ENCODE assay signal across 12 cellular contexts in genomic region chr17:65564793-65565192, GRCh38. TPM values are rescaled to one million over a fixed set of nuclear protein-coding genes. Genes with fewer than 3 reads are reported as not detected.
DNase-seq lines count a peak whose midpoint lies in the region; ATAC-seq, FAIRE-seq and TF ChIP-seq lines count a peak whose summit lies in the region.
"Had no signal": no experiment of that assay in that cellular context is flagged by ENCODE, and none has a peak within 500 bp of the region (broad histone marks: within the 10 kb centered on the region; RNA-seq: fewer than 3 reads in every experiment).

No MANE protein-coding gene starts in this region.

- H3K9ac ChIP-seq in SK-N-SH (no peak overlapping the region), astrocyte (ENCODE audit: low read length) (no peak overlapping the region)

- no peaks in the 10 kb centered on the region for H4K20me1 ChIP-seq in SK-N-SH (ENCODE audit: insufficient read depth)
- H4K20me1 ChIP-seq in astrocyte (ENCODE audit: insufficient read depth, low read length): no peaks in the 10 kb centered on the region

- no peak; the same call in 2 of the 3 replicates for ATAC-seq in SK-N-SH treated with all-trans-retinoic acid at 6 μM for 48 hours
- ATAC-seq in naive thymus-derived CD8-positive, alpha-beta T cell: no peak
- no peak for ATAC-seq in stimulated activated naive CD8-positive, alpha-beta T cell treated with anti-CD3 and anti-CD28 coated beads, Interleukin-15, Interleukin-2, amounts not matched to agents 100 U/mL and 50 U/mL, for 24 hours
- no peak for ATAC-seq in CD8-positive, alpha-beta T cell
- ATAC-seq: A549 had no signal

- H3K27me3 Mint-ChIP-seq in astrocyte (ENCODE audit: low read depth, unreplicated experiment): no peaks in the 10 kb centered on the region
- peaks cover 0 to 3% (median 0%) of the 10 kb centered on the region in 5 donors for H3K27me3 Mint-ChIP-seq in naive thymus-derived CD8-positive, alpha-beta T cell
- no peaks in the 10 kb centered on the region for H3K27me3 Mint-ChIP-seq in CD8-positive, alpha-beta T cell (ENCODE audit: low read depth)

- H3K27ac Mint-ChIP-seq in astrocyte (ENCODE audit: unreplicated experiment): no peak overlapping the region
- H3K27ac Mint-ChIP-seq in naive thymus-derived CD8-positive, alpha-beta T cell: peak overlapping the region in 2 of 10 donors; percentile 17 to 75
- no peak overlapping the region for H3K27ac Mint-ChIP-seq in CD8-positive, alpha-beta T cell

- TF ChIP-seq POLR2A in uterus (IDR thresholded peaks at IDR 0.05): no peak

- TF ChIP-seq CTCF in SK-N-SH (IDR thresholded peaks at IDR 0.05): no peak
- TF ChIP-seq CTCF in astrocyte (IDR thresholded peaks at IDR 0.05; ENCODE audit: insufficient read depth, low read depth, low read length): no peak
- no peak for TF ChIP-seq CTCF in uterus (IDR thresholded peaks at IDR 0.05)
- TF ChIP-seq CTCF in CD8-positive, alpha-beta T cell (IDR thresholded peaks at IDR 0.05): no peak

- H3K79me2 ChIP-seq in SK-N-SH (ENCODE audit: insufficient read depth) (peaks cover 3% of the 10 kb centered on the region; the same call in 1 of the 2 replicates), astrocyte (ENCODE audit: insufficient read depth, low read length) (peaks cover 3% of the 10 kb centered on the region)

- no peaks in the 10 kb centered on the region for H3K9me3 ChIP-seq in SK-N-SH
- H3K9me3 ChIP-seq in astrocyte (ENCODE audit: insufficient read depth, low read depth, low read length): no peaks in the 10 kb centered on the region
- no peaks in the 10 kb centered on the region for H3K9me3 ChIP-seq in uterus
- no peaks in the 10 kb centered on the region for H3K9me3 ChIP-seq in CD8-positive, alpha-beta T cell (ENCODE audit: low read length)
- H3K9me3 ChIP-seq: A549, tibial artery had no signal

- H3K4me1 ChIP-seq in SK-N-SH (ENCODE audit: control insufficient read depth in 1 of 2, insufficient read depth in 2 of 2, low read depth in 1 of 2, low read length in 1 of 2): peaks cover 0 to 11% of the 10 kb centered on the region in 2 experiments; a peak in 1 of 4 replicates
- H3K4me1 ChIP-seq in astrocyte (ENCODE audit: insufficient read depth, low read length): peaks cover 3% of the 10 kb centered on the region
- no peaks in the 10 kb centered on the region for H3K4me1 ChIP-seq in uterus
- peaks cover 19% of the 10 kb centered on the region for H3K4me1 ChIP-seq in CD8-positive, alpha-beta T cell (ENCODE audit: insufficient read depth, low read length)

- H3K36me3 ChIP-seq in SK-N-SH (replicated peaks in 1 of 2; ENCODE audit: control insufficient read depth in 1 of 2, insufficient read depth in 2 of 2, low read length in 1 of 2) (no peaks in the 10 kb centered on the region), astrocyte (ENCODE audit: insufficient read depth, low read length) (no peaks in the 10 kb centered on the region), uterus (no peaks in the 10 kb centered on the region)
- no peaks in the 10 kb centered on the region for H3K36me3 ChIP-seq in CD8-positive, alpha-beta T cell (ENCODE audit: insufficient read depth, low read length)
- H3K36me3 ChIP-seq: tibial artery had no signal

- H3K27me3 ChIP-seq in SK-N-SH (ENCODE audit: insufficient read depth): no peaks in the 10 kb centered on the region
- H3K27me3 ChIP-seq in astrocyte (ENCODE audit: insufficient read depth, low read length): no peaks in the 10 kb centered on the region
- no peaks in the 10 kb centered on the region for H3K27me3 ChIP-seq in uterus
- no peaks in the 10 kb centered on the region for H3K27me3 ChIP-seq in CD8-positive, alpha-beta T cell (ENCODE audit: insufficient read depth, low read length)
- H3K27me3 ChIP-seq: tibial artery had no signal

- no peaks in the 10 kb centered on the region for H3K9me2 ChIP-seq in SK-N-SH

- H3K4me3 ChIP-seq in SK-N-SH (ENCODE audit: low read depth in 2 of 2, low read length in 1 of 2) (no peak overlapping the region), astrocyte (ENCODE audit: insufficient read depth, low read depth, low read length) (no peak overlapping the region), uterus (no peak overlapping the region)
- H3K4me3 ChIP-seq in CD8-positive, alpha-beta T cell (ENCODE audit: low read depth, low read length): no peak overlapping the region
- H3K4me3 ChIP-seq: A549, tibial artery had no signal

- no peak overlapping the region for H3K27ac ChIP-seq in SK-N-SH (ENCODE audit: low read depth in 2 of 2, low read length in 1 of 2)
- H3K27ac ChIP-seq in astrocyte (ENCODE audit: low read depth, low read length): no peak overlapping the region
- H3K27ac ChIP-seq in uterus: peak overlapping the region; percentile 29 to 61
- no peak overlapping the region for H3K27ac ChIP-seq in CD8-positive, alpha-beta T cell (ENCODE audit: low read depth, low read length)

- TF ChIP-seq EP300 in SK-N-SH (IDR thresholded peaks at IDR 0.05; ENCODE audit: borderline replicate concordance in 1 of 2, low read depth in 1 of 2, low read length in 1 of 2): no peak

- TF ChIP-seq RAD21 in SK-N-SH (IDR thresholded peaks at IDR 0.05; ENCODE audit: low read length): no peak; the same call in 1 of the 2 replicates

- H3K9me3 Mint-ChIP-seq in astrocyte (ENCODE audit: unreplicated experiment): no peaks in the 10 kb centered on the region
- no peaks in the 10 kb centered on the region for H3K9me3 Mint-ChIP-seq in naive thymus-derived CD8-positive, alpha-beta T cell
- H3K9me3 Mint-ChIP-seq in CD8-positive, alpha-beta T cell: no peaks in the 10 kb centered on the region

- H3K36me3 Mint-ChIP-seq in astrocyte (ENCODE audit: low read depth, unreplicated experiment): no peaks in the 10 kb centered on the region
- H3K36me3 Mint-ChIP-seq in naive thymus-derived CD8-positive, alpha-beta T cell: no peaks in the 10 kb centered on the region
- no peaks in the 10 kb centered on the region for H3K36me3 Mint-ChIP-seq in CD8-positive, alpha-beta T cell

- WGBS in SK-N-SH (ENCODE audit: low lambda C conversion rate): 60% methylated on average over 8 of the region's 8 CpGs

- FAIRE-seq in astrocyte (lab: Jason Lieb, UNC): no peak
- FAIRE-seq: A549, frontal cortex had no signal

- DNase-seq in SK-N-SH (peak; percentile 76), astrocyte (ENCODE audit: low read depth) (peak; percentile 32), left kidney (ENCODE audit: low read depth, low spot score) (peak; percentile 95), uterus (peak; percentile 71 to 72)
- no peak for DNase-seq in naive thymus-derived CD8-positive, alpha-beta T cell
- DNase-seq in stimulated activated naive CD8-positive, alpha-beta T cell treated with anti-CD3 and anti-CD28 coated beads, Interleukin-15, Interleukin-2, amounts not matched to agents 100 U/mL and 50 U/mL, for 24 hours: no peak
- DNase-seq in CD8-positive, alpha-beta T cell: no peak
- DNase-seq: activated gamma-delta T cell treated with Interleukin-2 at 50 U/mL for 16 hours had no signal

- H3F3A ChIP-seq in SK-N-SH (replicated peaks; ENCODE audit: insufficient read depth): no peaks in the 10 kb centered on the region

- CTCF ChIA-PET in SK-N-SH (lab: Yijun Ruan, JAX): interaction anchor here (1.2 to 1.3 kb wide), 2 partner anchors 8 to 9 kb away, joined by 3 read pairs; no protein-coding TSS in a partner anchor
- CTCF ChIA-PET in CD8-positive, alpha-beta T cell (lab: Charles Lee): no interaction called here

- intact Hi-C loops in uterus (cut with DNase I; ENCODE audit: low total_unique reads): no loop called here
- intact Hi-C loops in CD8-positive, alpha-beta T cell (cut with DNase I, micrococcal nuclease): loop anchor here (5.0 to 10.0 kb wide), 3 partner anchors 180 to 1302 kb away; partner anchors contain the start of genes CEP112 (in 1 of the 2) and TEX2 (in 1 of the 2)

- H3K4me1 Mint-ChIP-seq in astrocyte (ENCODE audit: low read depth, unreplicated experiment): peaks cover 5% of the 10 kb centered on the region
- H3K4me1 Mint-ChIP-seq in naive thymus-derived CD8-positive, alpha-beta T cell: peaks cover 13 to 49% (median 37%) of the 10 kb centered on the region in 4 donors
- H3K4me1 Mint-ChIP-seq in CD8-positive, alpha-beta T cell (ENCODE audit: low read depth): peaks cover 25% of the 10 kb centered on the region

- H2AFZ ChIP-seq in SK-N-SH (ENCODE audit: low read depth) (no peak overlapping the region), astrocyte (ENCODE audit: low read depth, low read length) (no peak overlapping the region)

- H3K4me2 ChIP-seq in SK-N-SH (no peak overlapping the region), astrocyte (ENCODE audit: low read length) (no peak overlapping the region)
- H3K4me2 ChIP-seq: A549 had no signal

- POLR2A ChIA-PET in SK-N-SH (lab: Yijun Ruan, JAX): no interaction called here
- POLR2A ChIA-PET in naive thymus-derived CD8-positive, alpha-beta T cell (lab: Charles Lee): no interaction called here
- POLR2A ChIA-PET in CD8-positive, alpha-beta T cell (lab: Charles Lee): no interaction called here

- no peak overlapping the region for H3K4me3 Mint-ChIP-seq in astrocyte (ENCODE audit: unreplicated experiment)
- no peak overlapping the region for H3K4me3 Mint-ChIP-seq in naive thymus-derived CD8-positive, alpha-beta T cell
- no peak overlapping the region for H3K4me3 Mint-ChIP-seq in CD8-positive, alpha-beta T cell

TF ChIP-seq in SK-N-SH, 30 proteins besides CTCF, POLR2A, EP300 and RAD21 (continues in another document):
- TF ChIP-seq RXRA (IDR thresholded peaks at IDR 0.05; ENCODE audit: borderline replicate concordance, low read depth): no peak
- no peak for TF ChIP-seq JUND (IDR thresholded peaks at IDR 0.05)
- TF ChIP-seq FOSL2 (IDR thresholded peaks at IDR 0.05; ENCODE audit: borderline replicate concordance, low read depth): no peak

TF ChIP-seq in SK-N-SH treated with all-trans-retinoic acid at 6 μM for 48 hours, 23 proteins besides CTCF, POLR2A, EP300 and RAD21 (continues in another document):
- TF ChIP-seq OSR1 (CRISPR knock-in tag; IDR thresholded peaks at IDR 0.05) (no peak), ZNF8 (CRISPR knock-in tag; IDR thresholded peaks at IDR 0.05) (no peak)

RNA-seq across cellular contexts. Expression of gene AXIN2, which starts 3.3 kb away (rescaled TPM):
- 7.9 and 8.3 TPM in 2 replicates for polyA plus RNA-seq in SK-N-SH (2012; rRNA removed)
- polyA plus RNA-seq in SK-N-SH (2012; cell fraction: cytosol; rRNA removed): 5.4 and 7.0 TPM in 2 replicates
- 17.8 and 19.1 TPM in 2 replicates for polyA plus RNA-seq in SK-N-SH (2012; cell fraction: nucleus; rRNA removed)
- 8.0 and 8.9 TPM in 2 replicates for total RNA-seq in astrocyte
- total RNA-seq in uterus: 10 to 100 TPM in 3 of 4 donors, 1 to 10 TPM in 1; 8.2 to 65.1 (median 42.0) TPM
- total RNA-seq in naive thymus-derived CD8-positive, alpha-beta T cell: 10 to 100 TPM; 21.3 to 22.2 TPM
- 1 to 10 TPM; 1.8 to 6.7 (median 3.0) TPM for polyA plus RNA-seq in naive thymus-derived CD8-positive, alpha-beta T cell
- 10 to 100 TPM; 15.8 to 20.9 TPM for total RNA-seq in CD8-positive, alpha-beta T cell

Comparison
In these comparisons a context has a peak if more than half of its experiments do, and no peak if none do; other contexts are left out.
1. DNase-seq: peak in SK-N-SH (single experiment), astrocyte (single experiment), left kidney (single experiment) and uterus (2 of 2); none in naive thymus-derived CD8-positive, alpha-beta T cell (0 of 10), stimulated activated naive CD8-positive, alpha-beta T cell treated with anti-CD3 and anti-CD28 coated beads, Interleukin-15, Interleukin-2, amounts not matched to agents 100 U/mL and 50 U/mL, for 24 hours (single experiment) and CD8-positive, alpha-beta T cell (0 of 7).
2. H3K27ac ChIP-seq: peak in uterus (2 of 2); none in SK-N-SH (0 of 2), astrocyte (single experiment) and CD8-positive, alpha-beta T cell (single experiment).